In the genomic region with DNA sequence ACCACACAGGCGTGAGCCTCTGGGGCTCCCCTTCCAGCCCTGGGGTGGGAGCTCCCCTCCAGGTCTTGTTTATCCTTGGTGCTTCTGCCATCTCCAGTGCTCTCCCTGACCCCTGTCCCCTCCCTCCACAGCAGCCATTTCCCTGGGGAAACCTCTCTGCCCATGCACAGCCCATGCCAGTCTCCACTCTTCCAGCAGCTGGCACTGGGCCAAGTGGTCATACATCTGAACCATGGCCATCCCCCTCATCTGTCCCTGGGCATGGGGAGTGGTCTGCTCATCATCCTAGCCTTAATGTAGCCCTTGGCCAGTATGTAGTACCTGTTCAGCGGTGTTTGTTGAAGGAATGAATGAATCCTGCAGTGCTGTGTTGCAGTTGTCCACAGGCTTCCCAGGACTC, we compare ENCODE assay signal across 17 cellular contexts.
"Had no signal": no experiment of that assay in that cellular context is flagged by ENCODE, and none has a peak within 500 bp of the region (broad histone marks: within the 10 kb centered on the region; RNA-seq: fewer than 3 reads in every experiment).

No MANE protein-coding gene starts in this region.

- H3K4me3 ChIP-seq: gastrocnemius medialis, pancreas had no signal

- H3K27ac ChIP-seq: pancreas had no signal

- H3K36me3 ChIP-seq: gastrocnemius medialis, pancreas had no signal

- DNase-seq: activated CD4-positive, alpha-beta T cell treated with anti-CD3 and anti-CD28 coated beads, Interleukin-2, amount 50 U/mL, for 4 hours; activated effector memory CD4-positive, alpha-beta T cell treated with anti-CD3 and anti-CD28 coated beads, Interleukin-2, amount 50 U/mL, for 16 hours; activated naive CD4-positive, alpha-beta T cell treated with anti-CD3 and anti-CD28 coated beads, Interleukin-2, amount 50 U/mL, for 16 hours; activated T-cell treated with anti-CD3 and anti-CD28 coated beads, Interleukin-2, amount 50 U/mL, for 72 hours; aorta; cortex of kidney; effector CD4-positive, alpha-beta T cell; gastrocnemius medialis; kidney glomerular epithelial cell; mesendoderm; naive thymus-derived CD8-positive, alpha-beta T cell; stimulated activated CD4-positive, alpha-beta T cell treated with anti-CD3 and anti-CD28 coated beads, Interleukin-4, amount 100 ng/mL, for 4 hours had no signal

- ATAC-seq: activated T-cell treated with anti-CD3 and anti-CD28 coated beads, Interleukin-2, amount 50 U/mL, for 72 hours; esophagus mucosa; gastrocnemius medialis; naive thymus-derived CD8-positive, alpha-beta T cell; pancreas; sciatic nerve; stimulated activated memory B cell treated with anti-CD40 and anti-IgM and Interleukin-4, amounts not matched to agents 10 μg/mL and 1 μg/mL and 100 μg/mL, for 72 hours had no signal

- H3K27me3 ChIP-seq: gastrocnemius medialis, pancreas had no signal

- FAIRE-seq: pancreas, TTC549 had no signal

- H3K9me3 ChIP-seq: gastrocnemius medialis, pancreas had no signal
